Comparison of ENCODE assay signal across 8 cellular contexts in the genomic region with DNA sequence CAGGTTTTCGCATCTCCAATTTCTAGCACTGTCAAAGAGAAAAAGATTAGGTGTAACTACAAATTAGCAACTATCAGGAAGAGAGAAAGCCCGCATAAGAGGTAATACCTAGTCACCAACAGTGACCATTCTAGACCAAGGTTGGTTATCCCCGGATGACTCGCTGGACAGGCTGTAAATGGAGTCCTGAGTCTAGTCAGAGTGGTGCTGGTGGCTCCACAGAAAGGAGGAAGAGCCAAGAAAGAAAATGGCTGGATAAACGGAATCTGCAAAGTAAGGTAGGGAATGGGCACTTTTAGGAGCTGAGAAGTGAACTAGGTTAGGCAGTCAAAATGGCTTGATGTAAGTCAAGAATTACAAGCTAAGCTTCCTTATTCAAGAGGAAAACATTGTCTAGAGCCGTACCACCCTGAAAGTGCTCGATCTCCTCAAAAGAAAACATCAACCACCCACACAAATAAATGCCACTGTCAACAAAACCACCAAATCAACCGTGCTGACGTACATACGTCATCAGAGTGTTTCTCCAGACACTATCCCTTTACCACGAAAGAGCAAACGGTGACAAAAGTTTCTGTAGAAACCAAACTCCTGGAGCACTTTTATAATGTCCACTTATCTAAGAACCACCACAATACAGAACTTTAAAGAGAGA. TPM values are rescaled to one million over a fixed set of nuclear protein-coding genes. Genes with fewer than 3 reads are reported as not detected.
A peak's percentile ranks its signal among the peaks of the same experiment; 100 is the strongest.
DNase-seq lines count a peak whose midpoint lies in the region; ATAC-seq and TF ChIP-seq lines count a peak whose summit lies in the region.

No MANE protein-coding gene starts in this region.

- H3K4me1 Mint-ChIP-seq in activated naive CD8-positive, alpha-beta T cell treated with anti-CD3 and anti-CD28 coated beads, Interleukin-2, amount 10 ng/mL, durations not matched to agents 7 days and 5 days, result peaks cover 39% of the 10 kb centered on the region
- H3K4me1 Mint-ChIP-seq in type B pancreatic cell (ENCODE audit: unreplicated experiment), result peaks cover 45% of the 10 kb centered on the region

- TF ChIP-seq CTCF in AG04450 (IDR thresholded peaks at IDR 0.05; ENCODE audit: low read depth, low read length), result no peak
- no peak for TF ChIP-seq CTCF in IMR-90 (conservative IDR thresholded peaks at IDR 0.05; ENCODE audit: low read depth, low read length)
- no peak for TF ChIP-seq CTCF in liver (IDR thresholded peaks at IDR 0.05; ENCODE audit: low read depth, low read length, missing input control)
- TF ChIP-seq CTCF in type B pancreatic cell (conservative IDR thresholded peaks at IDR 0.05), result no peak

- peak overlapping the region; percentile 85 for H3K23ac ChIP-seq in IMR-90 (ENCODE audit: low read depth, low read length)

- peaks cover 6% of the 10 kb centered on the region for H3K36me3 Mint-ChIP-seq in activated naive CD8-positive, alpha-beta T cell treated with anti-CD3 and anti-CD28 coated beads, Interleukin-2, amount 10 ng/mL, durations not matched to agents 7 days and 5 days
- peaks cover 5% of the 10 kb centered on the region for H3K36me3 Mint-ChIP-seq in type B pancreatic cell

- H2BK15ac ChIP-seq in IMR-90 (ENCODE audit: low read depth, low read length), result no peak overlapping the region

- no peaks in the 10 kb centered on the region for H3K9me3 Mint-ChIP-seq in activated naive CD8-positive, alpha-beta T cell treated with anti-CD3 and anti-CD28 coated beads, Interleukin-2, amount 10 ng/mL, durations not matched to agents 7 days and 5 days
- no peaks in the 10 kb centered on the region for H3K9me3 Mint-ChIP-seq in type B pancreatic cell

- peak overlapping the region; percentile 35 for H3K14ac ChIP-seq in IMR-90 (replicated peaks; ENCODE audit: low read depth, low read length)

- H3K4me1 ChIP-seq in IMR-90 (ENCODE audit: control insufficient read depth, insufficient read depth, low read length), result peaks cover 19% of the 10 kb centered on the region
- H3K4me1 ChIP-seq in liver (ENCODE audit: control insufficient read depth in 4 of 4, insufficient read depth in 4 of 4, low read length in 3 of 4), result peaks cover 2 to 47% (median 34%) of the 10 kb centered on the region in 4 donors

- ATAC-seq in IMR-90 (ENCODE audit: low read depth), result no peak
- ATAC-seq in activated naive CD8-positive, alpha-beta T cell treated with anti-CD3 and anti-CD28 coated beads, Interleukin-2, amount 10 ng/mL, durations not matched to agents 7 days and 5 days (ENCODE audit: low read depth), result no peak
- no peak for ATAC-seq in HG02642 (IDR thresholded peaks at IDR 0.05; ENCODE audit: poor library complexity, unreplicated experiment)
- no peak for ATAC-seq in GM18517 (IDR thresholded peaks at IDR 0.05; ENCODE audit: unreplicated experiment)

- TF ChIP-seq RAD21 in IMR-90 (IDR thresholded peaks at IDR 0.05; ENCODE audit: low read length) (no peak), liver (IDR thresholded peaks at IDR 0.05) (no peak)

- peaks cover 62% of the 10 kb centered on the region for H4K20me1 ChIP-seq in IMR-90 (ENCODE audit: insufficient read depth, low read length)

- dilution Hi-C loops in IMR-90 (cut with HindIII; ENCODE audit: low sequenced_read_pairs, unreplicated experiment), result no loop called here

- H3K36me3 ChIP-seq in IMR-90 (ENCODE audit: control insufficient read depth, insufficient read depth, low read length), result peaks cover 2% of the 10 kb centered on the region; the same call in 1 of the 2 replicates
- H3K36me3 ChIP-seq in liver (ENCODE audit: control insufficient read depth in 4 of 4, insufficient read depth in 3 of 4, low read depth in 1 of 4, low read length in 3 of 4), result no peaks in the 10 kb centered on the region

- H2BK120ac ChIP-seq in IMR-90 (ENCODE audit: low read depth, low read length), result no peak overlapping the region

- H3K9ac ChIP-seq in IMR-90 (ENCODE audit: low read depth, low read length) (peak overlapping the region; percentile 78; the same call in 1 of the 2 replicates), liver (ENCODE audit: low read depth in 1 of 2, low read length in 2 of 2) (peak overlapping the region in 1 of 2 donors; percentile 50)

- H3K27me3 Mint-ChIP-seq in activated naive CD8-positive, alpha-beta T cell treated with anti-CD3 and anti-CD28 coated beads, Interleukin-2, amount 10 ng/mL, durations not matched to agents 7 days and 5 days, result peaks cover 1% of the 10 kb centered on the region
- peaks cover 3% of the 10 kb centered on the region for H3K27me3 Mint-ChIP-seq in type B pancreatic cell

- CTCF ChIA-PET in AG04450 (lab: Charles Lee) (interaction anchor here (1.7 kb wide), 1 partner anchor 154 kb away, joined by 6 read pairs; no protein-coding TSS in a partner anchor), IMR-90 (lab: Yijun Ruan, JAX) (no interaction called here)

- BruUV-seq in IMR-90 (replicated peaks; lab: Mats Ljungman, UMichigan), result TSS peak; percentile 20

- intact Hi-C loops in IMR-90 (cut with micrococcal nuclease), result loop anchor here (5.0 kb wide), 2 partner anchors 64 to 104 kb away; partner anchors contain the start of gene SNX29

- H3K27ac ChIP-seq in AG04450 (ENCODE audit: low read depth, low read length), result no peak overlapping the region
- H3K27ac ChIP-seq in IMR-90 (ENCODE audit: insufficient read depth, low read length), result no peak overlapping the region
- H3K27ac ChIP-seq in liver (ENCODE audit: low read depth in 1 of 2, low read length in 2 of 2), result peak overlapping the region; percentile 7 to 96

- no peaks in the 10 kb centered on the region for H3K27me3 ChIP-seq in AG04450 (ENCODE audit: control insufficient read depth, insufficient read depth, low read length)
- no peaks in the 10 kb centered on the region; the same call in 1 of the 2 replicates for H3K27me3 ChIP-seq in IMR-90 (ENCODE audit: control insufficient read depth, insufficient read depth, low read length)
- no peaks in the 10 kb centered on the region for H3K27me3 ChIP-seq in liver (ENCODE audit: control insufficient read depth in 4 of 4, insufficient read depth in 4 of 4, low read length in 3 of 4)

- no peak for TF ChIP-seq POLR2A in IMR-90 (IDR thresholded peaks at IDR 0.05; ENCODE audit: low read depth, low read length)

- DNase-seq in AG04450 (ENCODE audit: low read depth, low spot score), result no peak
- peak; percentile 41 for DNase-seq in IMR-90
- no peak for DNase-seq in activated naive CD8-positive, alpha-beta T cell treated with anti-CD3 and anti-CD28 coated beads, Interleukin-2, amount 10 ng/mL, durations not matched to agents 7 days and 5 days
- no peak for DNase-seq in type B pancreatic cell (ENCODE audit: extremely low spot score, unreplicated experiment)
- no peak for DNase-seq in NCI-H748 treated with DMSO at 0.1 percent for 48 hours (lab: John Stamatoyannopoulos, UW)

- no peak overlapping the region for H2AFZ ChIP-seq in IMR-90 (replicated peaks; ENCODE audit: low read length, poor library complexity)

- H3K56ac ChIP-seq in IMR-90 (ENCODE audit: extremely low read depth, insufficient read depth, low read length), result no peak overlapping the region

- 74% methylated on average over 8 of the region's 12 CpGs; no CpG with 5 or more reads in 1 of the 2 experiments for WGBS in IMR-90 (ENCODE audit: extremely low coverage in 2 of 2, insufficient read length in 1 of 2), 2 experiments
- 64% methylated on average over 12 of the region's 12 CpGs for WGBS in liver

- H2AK5ac ChIP-seq in IMR-90 (ENCODE audit: low read depth, low read length), result 0 out of 2 replicates have a peak overlapping the region, but pooled peaks have one; percentile 6

- peak overlapping the region; percentile 97 for H3K4me2 ChIP-seq in IMR-90 (ENCODE audit: low read depth, low read length)

- H3K9me3 ChIP-seq in AG04450 (ENCODE audit: control insufficient read depth, insufficient read depth, low read length) (no peaks in the 10 kb centered on the region), IMR-90 (ENCODE audit: control insufficient read depth, insufficient read depth, low read length) (no peaks in the 10 kb centered on the region), liver (ENCODE audit: control insufficient read depth in 4 of 4, low read length in 3 of 4) (no peaks in the 10 kb centered on the region)

- H2BK20ac ChIP-seq in IMR-90 (ENCODE audit: low read depth, low read length), result no peak overlapping the region

- H2AK9ac ChIP-seq in IMR-90 (replicated peaks; ENCODE audit: low read depth, low read length, poor library complexity), result no peak overlapping the region

- H3K4me3 ChIP-seq in AG04450 (ENCODE audit: low read depth, low read length) (peak overlapping the region; percentile 91), IMR-90 (ENCODE audit: insufficient read depth, low read depth, low read length) (peak overlapping the region; percentile 94; the same call in 1 of the 2 replicates), liver (ENCODE audit: low read depth in 1 of 3, low read length in 3 of 3) (peak overlapping the region; percentile 87 to 98 (median 87))

- H3K9me1 ChIP-seq in IMR-90 (ENCODE audit: insufficient read depth, low read length), result peaks cover 10% of the 10 kb centered on the region

- H3K18ac ChIP-seq in IMR-90 (ENCODE audit: low read depth, low read length), result no peak overlapping the region

- H4K91ac ChIP-seq in IMR-90 (ENCODE audit: insufficient read depth, low read depth, low read length), result no peak overlapping the region

- no peak overlapping the region for H3K4ac ChIP-seq in IMR-90 (ENCODE audit: low read depth, low read length)

- H3K27ac Mint-ChIP-seq in activated naive CD8-positive, alpha-beta T cell treated with anti-CD3 and anti-CD28 coated beads, Interleukin-2, amount 10 ng/mL, durations not matched to agents 7 days and 5 days, result peak overlapping the region; percentile 89
- peak overlapping the region; percentile 96 for H3K27ac Mint-ChIP-seq in type B pancreatic cell

- H4K8ac ChIP-seq in IMR-90 (ENCODE audit: low read depth in 2 of 2, low read length in 2 of 2), result no peak overlapping the region

- H2BK5ac ChIP-seq in IMR-90 (ENCODE audit: low read depth, low read length, poor library complexity, severe bottlenecking), result peak overlapping the region; percentile 37

- POLR2A ChIA-PET in AG04450 (lab: Yijun Ruan, JAX) (no interaction called here), IMR-90 (lab: Charles Lee; ENCODE audit: unreplicated experiment) (no interaction called here)
- POLR2A ChIA-PET in activated naive CD8-positive, alpha-beta T cell treated with anti-CD3 and anti-CD28 coated beads, Interleukin-2, amount 10 ng/mL, durations not matched to agents 7 days and 5 days (lab: Charles Lee), result interaction anchor here (0.6 kb wide), 2 partner anchors 21 to 63 kb away, joined by 3 read pairs; partner anchors contain the start of gene SNX29

- in situ Hi-C loops in IMR-90 (cut with MboI; ENCODE audit: low sequenced_read_pairs), result no loop called here

- no peak overlapping the region for H4K5ac ChIP-seq in IMR-90 (ENCODE audit: low read depth, low read length)

- H3K79me1 ChIP-seq in IMR-90 (ENCODE audit: low read depth in 1 of 2, low read length in 2 of 2), result peaks cover 0 to 45% of the 10 kb centered on the region in 2 experiments; a peak in 3 of 4 replicates

- peak overlapping the region; percentile 92 for H3K4me3 Mint-ChIP-seq in activated naive CD8-positive, alpha-beta T cell treated with anti-CD3 and anti-CD28 coated beads, Interleukin-2, amount 10 ng/mL, durations not matched to agents 7 days and 5 days
- peak overlapping the region; percentile 99 for H3K4me3 Mint-ChIP-seq in type B pancreatic cell

RNA-seq across cellular contexts. Expression of gene GSPT1, which starts 2.2 kb away (rescaled TPM):
- polyA plus RNA-seq in AG04450 (2011; rRNA removed) (106 and 139 TPM in 2 replicates), IMR-90 (2012; rRNA removed) (68.8 and 76.3 TPM in 2 replicates), liver (10 to 100 TPM; 24.2 to 35.2 TPM)
- 48.5 and 89.2 TPM in 2 replicates for polyA minus RNA-seq in AG04450 (2011; rRNA and poly(A)+ RNA removed)
- total RNA-seq in IMR-90 (2012; rRNA removed) (84.8 and 121 TPM in 2 replicates), liver (10 to 100 TPM; 48.5 to 67.6 TPM), type B pancreatic cell (ENCODE audit: low replicate concordance) (99.1 and 101 TPM in 2 replicates)
- 7.5 and 16.8 TPM in 2 replicates for polyA plus RNA-seq in IMR-90 (2012; cell fraction: cytosol; rRNA removed)
- 6.0 and 42.6 TPM in 2 replicates for polyA plus RNA-seq in IMR-90 (2012; cell fraction: nucleus; rRNA removed; ENCODE audit: low replicate concordance)
- 10 to 100 TPM; 88.3 to 90.7 TPM for total RNA-seq in activated naive CD8-positive, alpha-beta T cell treated with anti-CD3 and anti-CD28 coated beads, Interleukin-2, amount 10 ng/mL, durations not matched to agents 7 days and 5 days

RNA-seq across cellular contexts. Expression of gene NPIPB2, which starts 28.3 kb away (rescaled TPM):
- 5.2 and 5.8 TPM in 2 replicates for polyA plus RNA-seq in AG04450 (2011; rRNA removed)
- polyA minus RNA-seq in AG04450 (2011; rRNA and poly(A)+ RNA removed), result 2.0 and 5.0 TPM in 2 replicates
- total RNA-seq in IMR-90 (2012; rRNA removed), result 1.4 and 2.2 TPM in 2 replicates
- polyA plus RNA-seq in IMR-90 (2012; rRNA removed), result 7.7 and 13.4 TPM in 2 replicates
- polyA plus RNA-seq in IMR-90 (2012; cell fraction: cytosol; rRNA removed), result 0.05 and 2.4 TPM in 2 replicates
- polyA plus RNA-seq in IMR-90 (2012; cell fraction: nucleus; rRNA removed; ENCODE audit: low replicate concordance), result 15.8 and 57.1 TPM in 2 replicates
- total RNA-seq in activated naive CD8-positive, alpha-beta T cell treated with anti-CD3 and anti-CD28 coated beads, Interleukin-2, amount 10 ng/mL, durations not matched to agents 7 days and 5 days, result 10 to 100 TPM; 18.1 to 18.3 TPM
- 1 to 10 TPM; 3.3 to 4.9 TPM for total RNA-seq in liver
- 1 to 10 TPM in 1 of 2 donors, under 1 TPM in 1; 0.75 to 3.3 TPM for polyA plus RNA-seq in liver
- 7.5 and 13.4 TPM in 2 replicates for total RNA-seq in type B pancreatic cell (ENCODE audit: low replicate concordance)

RNA-seq across cellular contexts. Expression of gene TNFRSF17, which starts 51.5 kb away (rescaled TPM):
- polyA plus RNA-seq in AG04450 (2011; rRNA removed) (not detected in 2 replicates), IMR-90 (2012; rRNA removed) (not detected in 2 replicates), liver (1 to 10 TPM in 1 of 2 donors, not detected in 1; 2.6 TPM)
- polyA minus RNA-seq in AG04450 (2011; rRNA and poly(A)+ RNA removed), result not detected in 2 replicates
- total RNA-seq in IMR-90 (2012; rRNA removed) (not detected in 2 replicates), liver (under 1 TPM; 0.17 to 0.28 TPM), type B pancreatic cell (ENCODE audit: low replicate concordance) (not detected in 2 replicates)
- polyA plus RNA-seq in IMR-90 (2012; cell fraction: cytosol; rRNA removed), result not detected in 2 replicates
- not detected in 2 replicates for polyA plus RNA-seq in IMR-90 (2012; cell fraction: nucleus; rRNA removed; ENCODE audit: low replicate concordance)
- total RNA-seq in activated naive CD8-positive, alpha-beta T cell treated with anti-CD3 and anti-CD28 coated beads, Interleukin-2, amount 10 ng/mL, durations not matched to agents 7 days and 5 days, result not detected

Comparison
In these comparisons a context has a peak if more than half of its experiments do, and no peak if none do; other contexts are left out.
1. H3K27ac ChIP-seq: peak in liver (2 of 2); none in AG04450 (single experiment) and IMR-90 (single experiment).
2. Peak in every context shown above with its lines, with median percentiles within 50 percentile points of each other: H3K4me3 ChIP-seq.